22 cellular contexts compared by ENCODE assay signal in the genomic region with DNA sequence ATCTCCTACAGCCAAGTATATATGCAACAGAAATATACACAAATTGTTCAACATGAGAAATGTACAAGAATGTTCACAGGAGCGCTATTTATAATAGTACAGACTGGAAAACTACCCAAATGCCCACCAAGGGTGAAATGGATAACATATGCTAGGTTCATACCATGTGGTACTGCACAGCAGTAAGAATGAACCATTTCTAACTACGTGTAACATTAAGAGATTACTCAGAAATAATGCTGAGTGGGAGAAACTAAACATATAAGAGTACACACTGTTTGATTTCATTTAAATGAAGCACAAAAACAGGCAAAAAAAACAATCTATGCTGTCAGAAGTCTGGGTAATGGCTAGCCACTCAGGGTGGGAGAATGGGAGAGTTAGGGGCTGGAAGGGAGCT. TPM values are rescaled to one million over a fixed set of nuclear protein-coding genes. Genes with fewer than 3 reads are reported as not detected.
A peak's percentile ranks its signal among the peaks of the same experiment; 100 is the strongest.
DNase-seq lines count a peak whose midpoint lies in the region; ATAC-seq and TF ChIP-seq lines count a peak whose summit lies in the region.
"Had no signal": no experiment of that assay in that cellular context is flagged by ENCODE, and none has a peak within 500 bp of the region (broad histone marks: within the 10 kb centered on the region; RNA-seq: fewer than 3 reads in every experiment).

No MANE protein-coding gene starts in this region.

- peak overlapping the region; percentile 87 for H3K14ac ChIP-seq in trophoblast cell (ENCODE audit: low read length)

- POLR2A ChIA-PET in activated CD4-positive, alpha-beta T cell treated with anti-CD3 and anti-CD28 coated beads for 36 hours (lab: Charles Lee): no interaction called here

- DNase-seq in left ventricle myocardium inferior: no peak
- no peak for DNase-seq in right cardiac atrium
- DNase-seq in brain pericyte (ENCODE audit: low read depth, low spot score): peak; percentile 12
- no peak for DNase-seq in trophoblast cell
- no peak for DNase-seq in glomerular visceral epithelial cell (ENCODE audit: extremely low spot score)
- DNase-seq in aorta: no peak
- no peak for DNase-seq in activated CD4-positive, alpha-beta T cell treated with anti-CD3 and anti-CD28 coated beads for 36 hours
- DNase-seq: CD4-positive, alpha-beta memory T cell; GF-D8; Karpas-422; NCI-H1105; NCI-H524; NCI-H82; PC-3; RPMI8226; SHP77 treated with DMSO at 0.1 percent for 48 hours had no signal

- no peak overlapping the region for H3K4me2 ChIP-seq in trophoblast cell (ENCODE audit: low read length)
- H3K4me2 ChIP-seq: BLaER1 had no signal

- H2AK5ac ChIP-seq in trophoblast cell (ENCODE audit: low read length): no peak overlapping the region

- no peak overlapping the region for H3K4me3 Mint-ChIP-seq in activated CD4-positive, alpha-beta T cell treated with anti-CD3 and anti-CD28 coated beads for 36 hours
- H3K4me3 Mint-ChIP-seq: CD4-positive, alpha-beta memory T cell; IgD-negative memory B cell had no signal

- H3K27ac Mint-ChIP-seq in activated CD4-positive, alpha-beta T cell treated with anti-CD3 and anti-CD28 coated beads for 36 hours: no peak overlapping the region
- H3K27ac Mint-ChIP-seq: CD4-positive, alpha-beta memory T cell had no signal

- CTCF ChIA-PET in activated CD4-positive, alpha-beta T cell treated with anti-CD3 and anti-CD28 coated beads for 36 hours (lab: Charles Lee): no interaction called here

- H3K79me2 ChIP-seq in trophoblast cell (ENCODE audit: control insufficient read depth, insufficient read depth, low read length, poor library complexity): no peaks in the 10 kb centered on the region

- peak overlapping the region; percentile 96 for H2BK5ac ChIP-seq in trophoblast cell (ENCODE audit: low read depth, low read length, poor library complexity)

- H2BK12ac ChIP-seq in trophoblast cell (ENCODE audit: low read length): peak overlapping the region; percentile 84

- 67% methylated on average over 2 of the region's 2 CpGs for WGBS in right cardiac atrium
- WGBS in trophoblast cell (ENCODE audit: extremely low coverage, insufficient coverage, insufficient read length): no CpG with 5 or more reads among the region's 2 CpGs
- 72 to 77% methylated on average over 2 of the region's 2 CpGs for WGBS in aorta, 2 donors

- no peak for TF ChIP-seq CTCF in left ventricle myocardium inferior (IDR thresholded peaks at IDR 0.05; ENCODE audit: borderline replicate concordance)

- peak overlapping the region; percentile 54 for H4K8ac ChIP-seq in trophoblast cell (ENCODE audit: low read depth, low read length)

- H3K27ac ChIP-seq in left ventricle myocardium inferior (replicated peaks): peak overlapping the region; percentile 62
- no peak overlapping the region for H3K27ac ChIP-seq in right cardiac atrium (ENCODE audit: low read length)
- H3K27ac ChIP-seq in trophoblast cell (ENCODE audit: low read depth, low read length): peak overlapping the region; percentile 88
- no peak overlapping the region for H3K27ac ChIP-seq in aorta (ENCODE audit: low read depth in 1 of 2, low read length in 2 of 2)
- H3K27ac ChIP-seq: BLaER1, HL-60 had no signal

- no peak overlapping the region for H4K12ac ChIP-seq in trophoblast cell (ENCODE audit: low read depth, low read length)

- ATAC-seq in right cardiac atrium (no peak), aorta (ENCODE audit: low FRiP score) (no peak)
- ATAC-seq in activated CD4-positive, CD25-positive, alpha-beta regulatory T cell treated with anti-CD3 and anti-CD28 coated beads, Interleukin-2, amount 50 U/mL, for 24 hours: no peak
- no peak for ATAC-seq in activated CD4-positive, alpha-beta T cell treated with anti-CD3 and anti-CD28 coated beads for 36 hours
- ATAC-seq: PC-3 had no signal

- peak overlapping the region; percentile 55 for H3K4ac ChIP-seq in trophoblast cell (ENCODE audit: low read depth, low read length)

- peak overlapping the region; percentile 94 for H4K91ac ChIP-seq in trophoblast cell (ENCODE audit: low read depth, low read length)

- H3K9me3 Mint-ChIP-seq in activated CD4-positive, alpha-beta T cell treated with anti-CD3 and anti-CD28 coated beads for 36 hours (ENCODE audit: low read depth): no peaks in the 10 kb centered on the region
- H3K9me3 Mint-ChIP-seq: CD4-positive, alpha-beta memory T cell; IgD-negative memory B cell had no signal

- no peak overlapping the region for H2AFZ ChIP-seq in trophoblast cell (ENCODE audit: insufficient read depth, low read length, poor library complexity)

- no peaks in the 10 kb centered on the region for H3K27me3 ChIP-seq in left ventricle myocardium inferior (ENCODE audit: low read depth)
- no peaks in the 10 kb centered on the region for H3K27me3 ChIP-seq in right cardiac atrium (ENCODE audit: control insufficient read depth, insufficient read depth)
- H3K27me3 ChIP-seq in trophoblast cell (ENCODE audit: insufficient read depth, low read length): no peaks in the 10 kb centered on the region
- H3K27me3 ChIP-seq in aorta (ENCODE audit: control insufficient read depth in 1 of 2, insufficient read depth in 2 of 2, low read length in 1 of 2): no peaks in the 10 kb centered on the region
- H3K27me3 ChIP-seq: BLaER1 had no signal

- H3K4me1 ChIP-seq in left ventricle myocardium inferior (peaks cover 18% of the 10 kb centered on the region), right cardiac atrium (ENCODE audit: control insufficient read depth, insufficient read depth, low read length) (peaks cover 2% of the 10 kb centered on the region), trophoblast cell (ENCODE audit: control insufficient read depth in 1 of 2, insufficient read depth in 2 of 2, low read length in 2 of 2) (peaks cover 2 to 9% of the 10 kb centered on the region in 2 experiments), aorta (ENCODE audit: control insufficient read depth in 1 of 2, insufficient read depth in 2 of 2, low read length in 2 of 2) (peaks cover 0 to 3% of the 10 kb centered on the region in 2 donors)
- H3K4me1 ChIP-seq: BLaER1 had no signal

- H3K36me3 ChIP-seq in left ventricle myocardium inferior: no peaks in the 10 kb centered on the region
- H3K36me3 ChIP-seq in trophoblast cell (ENCODE audit: control insufficient read depth in 1 of 2, insufficient read depth in 2 of 2, low read length in 2 of 2): no peaks in the 10 kb centered on the region
- H3K36me3 ChIP-seq in aorta (ENCODE audit: control insufficient read depth in 1 of 2, insufficient read depth in 2 of 2, low read length in 1 of 2): no peaks in the 10 kb centered on the region
- H3K36me3 ChIP-seq: BLaER1, HAP-1 had no signal

- no peaks in the 10 kb centered on the region for H3K4me1 Mint-ChIP-seq in activated CD4-positive, alpha-beta T cell treated with anti-CD3 and anti-CD28 coated beads for 36 hours
- H3K4me1 Mint-ChIP-seq: CD4-positive, alpha-beta memory T cell had no signal

- intact Hi-C loops in left ventricle myocardium inferior (cut with micrococcal nuclease) (no loop called here), right cardiac atrium (cut with DNase I) (no loop called here), aorta (cut with DNase I) (no loop called here)
- intact Hi-C loops in activated CD4-positive, alpha-beta T cell treated with anti-CD3 and anti-CD28 coated beads for 36 hours (cut with DNase I, micrococcal nuclease): no loop called here

- H3K18ac ChIP-seq in trophoblast cell (ENCODE audit: low read length): no peak overlapping the region

- H3K23ac ChIP-seq in trophoblast cell (ENCODE audit: low read length): no peak overlapping the region

- H3K4me3 ChIP-seq in left ventricle myocardium inferior: no peak overlapping the region
- no peak overlapping the region for H3K4me3 ChIP-seq in right cardiac atrium (ENCODE audit: low read length)
- no peak overlapping the region for H3K4me3 ChIP-seq in trophoblast cell (ENCODE audit: low read depth, low read length)
- H3K4me3 ChIP-seq in aorta (ENCODE audit: low read length in 2 of 2): no peak overlapping the region
- H3K4me3 ChIP-seq: BLaER1, HAP-1 had no signal

- no peaks in the 10 kb centered on the region for H3K36me3 Mint-ChIP-seq in activated CD4-positive, alpha-beta T cell treated with anti-CD3 and anti-CD28 coated beads for 36 hours (ENCODE audit: low read depth)
- H3K36me3 Mint-ChIP-seq: CD4-positive, alpha-beta memory T cell had no signal

- peaks cover 14% of the 10 kb centered on the region for H3K79me1 ChIP-seq in trophoblast cell (ENCODE audit: low read length)

- H3K9ac ChIP-seq in trophoblast cell (ENCODE audit: low read length): no peak overlapping the region
- H3K9ac ChIP-seq: BLaER1 had no signal

- no peaks in the 10 kb centered on the region for H3K27me3 Mint-ChIP-seq in activated CD4-positive, alpha-beta T cell treated with anti-CD3 and anti-CD28 coated beads for 36 hours
- H3K27me3 Mint-ChIP-seq: IgD-negative memory B cell had no signal

- H2BK120ac ChIP-seq in trophoblast cell (ENCODE audit: insufficient read depth, low read length, poor library complexity): peak overlapping the region; percentile 99

- no peaks in the 10 kb centered on the region for H3K9me3 ChIP-seq in left ventricle myocardium inferior (replicated peaks)
- H3K9me3 ChIP-seq in right cardiac atrium (ENCODE audit: control insufficient read depth, low read length): no peaks in the 10 kb centered on the region
- H3K9me3 ChIP-seq in trophoblast cell (ENCODE audit: insufficient read depth, low read depth, low read length): no peaks in the 10 kb centered on the region
- no peaks in the 10 kb centered on the region for H3K9me3 ChIP-seq in aorta (ENCODE audit: control insufficient read depth, low read length)
- H3K9me3 ChIP-seq: BLaER1, HAP-1 had no signal

RNA-seq across cellular contexts. Expression of gene RNLS, which starts 45.8 kb away (rescaled TPM):
- total RNA-seq in left ventricle myocardium inferior (14.3 TPM), right cardiac atrium (10 to 100 TPM; 16.2 to 20.8 (median 17.4) TPM), aorta (1 to 10 TPM; 6.1 to 9.4 TPM)
- polyA plus RNA-seq in right cardiac atrium (11.1 TPM), aorta (1 to 10 TPM; 9.6 to 9.7 TPM)
- 3.9 TPM in 2 replicates for polyA plus RNA-seq in trophoblast cell (2013)
- total RNA-seq in activated CD4-positive, alpha-beta T cell treated with anti-CD3 and anti-CD28 coated beads for 36 hours: 1 to 10 TPM; 4.3 to 4.4 TPM
- total RNA-seq: PC-3 had no signal

RNA-seq across cellular contexts. Expression of gene LIPJ, which starts 49.2 kb away (rescaled TPM):
- total RNA-seq in left ventricle myocardium inferior (not detected), right cardiac atrium (under 1 TPM in 3 of 4 donors, not detected in 1; 0.06 to 0.14 (median 0.11) TPM), aorta (under 1 TPM in 1 of 2 donors, not detected in 1; 0.87 TPM)
- polyA plus RNA-seq in right cardiac atrium (0.02 TPM), aorta (not detected)
- 0.03 TPM in 1 of 2 replicates, not detected in the other for polyA plus RNA-seq in trophoblast cell (2013)
- not detected for total RNA-seq in activated CD4-positive, alpha-beta T cell treated with anti-CD3 and anti-CD28 coated beads for 36 hours
- total RNA-seq: HT1080, PC-3 had no signal
- polyA plus RNA-seq: CD4-positive, alpha-beta memory T cell; IgD-negative memory B cell had no signal

Comparison
In these comparisons a context has a peak if more than half of its experiments do, and no peak if none do; other contexts are left out.
1. H3K27ac ChIP-seq: peak in left ventricle myocardium inferior (single experiment) and trophoblast cell (single experiment); none in right cardiac atrium (single experiment) and aorta (0 of 2).